ENCODE assay signal across 7 cellular contexts in genomic region chr1:35367914-35368313, GRCh38.
"Had no signal": no experiment of that assay in that cellular context is flagged by ENCODE, and none has a peak within 500 bp of the region (broad histone marks: within the 10 kb centered on the region; RNA-seq: fewer than 3 reads in every experiment).

No MANE protein-coding gene starts in this region.

- H3K27ac ChIP-seq: HL-60, KMS-11 had no signal

- FAIRE-seq: HepG2, HTR-8/SVneo had no signal

- DNase-seq: IMR-90, KBM-7, KG1 had no signal

- ATAC-seq: HepG2 had no signal

- H3K9ac ChIP-seq: KMS-11 had no signal

- H3K4me2 ChIP-seq: KMS-11 had no signal
